Comparison of ENCODE assay signal across 10 cellular contexts in the genomic region with DNA sequence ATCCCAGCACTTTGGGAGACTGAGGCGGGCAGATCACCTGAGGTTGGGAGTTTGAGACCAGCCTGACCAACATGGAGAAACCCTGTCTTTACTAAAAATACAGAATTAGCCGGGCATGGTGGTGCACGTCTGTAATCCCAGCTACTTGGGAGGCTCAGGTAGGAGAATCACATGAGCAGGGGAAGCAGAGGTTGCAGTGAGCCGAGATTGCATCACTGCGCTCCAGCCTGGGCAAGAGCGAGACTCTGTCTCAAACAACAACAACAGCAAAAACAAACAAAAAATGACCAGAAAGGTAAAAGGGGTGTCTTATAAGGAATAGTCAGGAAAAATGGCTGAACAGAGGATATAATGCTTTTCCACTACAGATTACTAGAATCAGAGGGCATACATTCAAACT. TPM values are rescaled to one million over a fixed set of nuclear protein-coding genes. Genes with fewer than 3 reads are reported as not detected.
DNase-seq lines count a peak whose midpoint lies in the region; ATAC-seq, FAIRE-seq and TF ChIP-seq lines count a peak whose summit lies in the region.
"Not testable (repeated sequence)": the region's sequence is repeated elsewhere in the genome, so short reads cannot be mapped to it uniquely, and the experiment has no call there.
"Had no signal": no experiment of that assay in that cellular context is flagged by ENCODE, and none has a peak within 500 bp of the region (broad histone marks: within the 10 kb centered on the region; RNA-seq: fewer than 3 reads in every experiment).

No MANE protein-coding gene starts in this region.

- not testable (repeated sequence) for H3K4me3 Mint-ChIP-seq in CD8-positive, alpha-beta memory T cell; activated CD4-positive, alpha-beta T cell treated with anti-CD3 and anti-CD28 coated beads, Interleukin-2, amount 10 ng/mL, durations not matched to agents 24 days and 14 days; activated T-helper 2 cell treated with anti-CD3 and anti-CD28 coated beads, Interferon-gamma antibody, Interleukin-2, Interleukin-4, amounts not matched to agents 10 μg/mL and 5 μg/mL and 100 μg/mL, durations not matched to agents 14 hours and 24 hours and 36 hours (ENCODE audit: low read depth); glutamatergic neuron (ENCODE audit: unreplicated experiment); nephron progenitor cell; stimulated activated effector memory CD8-positive, alpha-beta T cell treated with anti-CD3 and anti-CD28 coated beads, Interleukin-12 subunit alpha, Interleukin-12 subunit beta, amount 100 ng/mL, for 72 hours

- BruUV-seq in K562 (replicated peaks; lab: Mats Ljungman, UMichigan): not testable (repeated sequence)

- H3K4me2 ChIP-seq in K562 (ENCODE audit: insufficient read depth, low read length): not testable (repeated sequence)

- not testable (repeated sequence) for TF ChIP-seq CTCF in WERI-Rb-1 (IDR thresholded peaks at IDR 0.05; ENCODE audit: low read depth, low read length); K562 (IDR thresholded peaks at IDR 0.05 in 2 of 3, conservative IDR thresholded peaks at IDR 0.05 in 1 of 3; ENCODE audit: insufficient read depth in 2 of 3, low read depth in 1 of 3, low read length in 3 of 3); glutamatergic neuron (IDR thresholded peaks at IDR 0.05; ENCODE audit: partially characterized antibody, unreplicated experiment); nephron progenitor cell (IDR thresholded peaks at IDR 0.05)

- TF ChIP-seq POLR2A in K562 (conservative IDR thresholded peaks at IDR 0.05): not testable (repeated sequence)

- H3K4me1 Mint-ChIP-seq in CD8-positive, alpha-beta memory T cell: peaks cover 21 to 30% (median 25%) of the 10 kb centered on the region in 3 donors
- peaks cover 17% of the 10 kb centered on the region for H3K4me1 Mint-ChIP-seq in activated CD4-positive, alpha-beta T cell treated with anti-CD3 and anti-CD28 coated beads, Interleukin-2, amount 10 ng/mL, durations not matched to agents 24 days and 14 days
- H3K4me1 Mint-ChIP-seq in activated T-helper 2 cell treated with anti-CD3 and anti-CD28 coated beads, Interferon-gamma antibody, Interleukin-2, Interleukin-4, amounts not matched to agents 10 μg/mL and 5 μg/mL and 100 μg/mL, durations not matched to agents 14 hours and 24 hours and 36 hours (ENCODE audit: low read depth): peaks cover 17% of the 10 kb centered on the region
- H3K4me1 Mint-ChIP-seq in glutamatergic neuron (ENCODE audit: low read depth, unreplicated experiment) (peaks cover 10% of the 10 kb centered on the region), nephron progenitor cell (peaks cover 26% of the 10 kb centered on the region)
- H3K4me1 Mint-ChIP-seq in stimulated activated effector memory CD8-positive, alpha-beta T cell treated with anti-CD3 and anti-CD28 coated beads, Interleukin-12 subunit alpha, Interleukin-12 subunit beta, amount 100 ng/mL, for 72 hours: peaks cover 20% of the 10 kb centered on the region

- not testable (repeated sequence) for H3K27ac ChIP-seq in CD8-positive, alpha-beta memory T cell (ENCODE audit: low read depth, low read length); K562 (ENCODE audit: extremely low read depth, low read depth, low read length)
- H3K27ac ChIP-seq in WERI-Rb-1: peak overlapping the region; percentile 28

- ATAC-seq in K562; stimulated activated effector memory CD8-positive, alpha-beta T cell treated with anti-CD3 and anti-CD28 coated beads, Interleukin-12 subunit alpha, Interleukin-12 subunit beta, amount 100 ng/mL, for 72 hours: not testable (repeated sequence)

- FAIRE-seq in K562 (lab: Jason Lieb, UNC): not testable (repeated sequence)

- 88% methylated on average over 6 of the region's 6 CpGs for WGBS in K562 (ENCODE audit: insufficient coverage, low coverage, missing lambda C conversion rate)

- H3K27ac Mint-ChIP-seq in CD8-positive, alpha-beta memory T cell: peak overlapping the region in 5 of 8 donors; percentile 27 to 69 (median 38)
- peak overlapping the region; percentile 21 for H3K27ac Mint-ChIP-seq in activated CD4-positive, alpha-beta T cell treated with anti-CD3 and anti-CD28 coated beads, Interleukin-2, amount 10 ng/mL, durations not matched to agents 24 days and 14 days
- H3K27ac Mint-ChIP-seq in activated T-helper 2 cell treated with anti-CD3 and anti-CD28 coated beads, Interferon-gamma antibody, Interleukin-2, Interleukin-4, amounts not matched to agents 10 μg/mL and 5 μg/mL and 100 μg/mL, durations not matched to agents 14 hours and 24 hours and 36 hours: peak overlapping the region; percentile 36
- H3K27ac Mint-ChIP-seq in glutamatergic neuron (ENCODE audit: unreplicated experiment) (peak overlapping the region; percentile 52), nephron progenitor cell (peak overlapping the region; percentile 36)
- H3K27ac Mint-ChIP-seq in stimulated activated effector memory CD8-positive, alpha-beta T cell treated with anti-CD3 and anti-CD28 coated beads, Interleukin-12 subunit alpha, Interleukin-12 subunit beta, amount 100 ng/mL, for 72 hours: peak overlapping the region; percentile 16

- CTCF ChIA-PET in CD8-positive, alpha-beta memory T cell (lab: Charles Lee): interaction anchor here (1.8 kb wide), 1 partner anchor 115 kb away, joined by 3 read pairs; the partner anchor contains the start of gene SMARCC2
- CTCF ChIA-PET in K562 (lab: Yijun Ruan, JAX; ENCODE audit: low intra/inter-chr PET ratio): not testable (repeated sequence)

- not testable (repeated sequence) for H4K20me1 ChIP-seq in K562 (replicated peaks; ENCODE audit: control insufficient read depth, insufficient read depth, low read length)

- H2AFZ ChIP-seq in K562 (ENCODE audit: low read depth, low read length): not testable (repeated sequence)

- not testable (repeated sequence) for H3K27me3 ChIP-seq in CD8-positive, alpha-beta memory T cell (ENCODE audit: insufficient read depth, low read length, poor library complexity, severe bottlenecking); WERI-Rb-1 (ENCODE audit: insufficient read depth, low read depth, severe bottlenecking); K562 (ENCODE audit: control insufficient read depth in 2 of 2, insufficient read depth in 2 of 2, low read length in 2 of 2)

- H3K27me3 Mint-ChIP-seq in CD8-positive, alpha-beta memory T cell; activated CD4-positive, alpha-beta T cell treated with anti-CD3 and anti-CD28 coated beads, Interleukin-2, amount 10 ng/mL, durations not matched to agents 24 days and 14 days; activated T-helper 2 cell treated with anti-CD3 and anti-CD28 coated beads, Interferon-gamma antibody, Interleukin-2, Interleukin-4, amounts not matched to agents 10 μg/mL and 5 μg/mL and 100 μg/mL, durations not matched to agents 14 hours and 24 hours and 36 hours (ENCODE audit: low read depth); glutamatergic neuron (ENCODE audit: unreplicated experiment); nephron progenitor cell (ENCODE audit: low read depth, poor library complexity): not testable (repeated sequence)

- TF ChIP-seq RAD21 in K562 (CRISPR knock-in tag; conservative IDR thresholded peaks at IDR 0.05 in 1 of 2, IDR thresholded peaks at IDR 0.05 in 1 of 2): not testable (repeated sequence)

- H3K36me3 ChIP-seq in CD8-positive, alpha-beta memory T cell (ENCODE audit: insufficient read depth, low read length): not testable (repeated sequence)
- H3K36me3 ChIP-seq in WERI-Rb-1 (peaks cover 44% of the 10 kb centered on the region), K562 (ENCODE audit: control insufficient read depth, insufficient read depth, low read length) (peaks cover 48% of the 10 kb centered on the region)

- intact Hi-C loops in activated CD4-positive, alpha-beta T cell treated with anti-CD3 and anti-CD28 coated beads, Interleukin-2, amount 10 ng/mL, durations not matched to agents 24 days and 14 days (cut with micrococcal nuclease); activated T-helper 2 cell treated with anti-CD3 and anti-CD28 coated beads, Interferon-gamma antibody, Interleukin-2, Interleukin-4, amounts not matched to agents 10 μg/mL and 5 μg/mL and 100 μg/mL, durations not matched to agents 14 hours and 24 hours and 36 hours (cut with micrococcal nuclease); K562 (cut with micrococcal nuclease): not testable (repeated sequence)

- not testable (repeated sequence) for H3K4me3 ChIP-seq in CD8-positive, alpha-beta memory T cell (ENCODE audit: low read length); WERI-Rb-1 (ENCODE audit: low read depth, low read length); K562

- not testable (repeated sequence) for H3K9me3 ChIP-seq in CD8-positive, alpha-beta memory T cell (ENCODE audit: low read length); WERI-Rb-1 (ENCODE audit: severe bottlenecking); K562 (replicated peaks; ENCODE audit: control insufficient read depth, insufficient read depth, low read depth, low read length)

- not testable (repeated sequence) for H3K79me2 ChIP-seq in K562 (ENCODE audit: control insufficient read depth, insufficient read depth, low read length)

- not testable (repeated sequence) for H3K9me1 ChIP-seq in K562 (ENCODE audit: control insufficient read depth, insufficient read depth, low read length)

- H3K36me3 Mint-ChIP-seq in CD8-positive, alpha-beta memory T cell: peaks cover 0 to 33% (median 1%) of the 10 kb centered on the region in 3 donors
- H3K36me3 Mint-ChIP-seq in activated CD4-positive, alpha-beta T cell treated with anti-CD3 and anti-CD28 coated beads, Interleukin-2, amount 10 ng/mL, durations not matched to agents 24 days and 14 days (ENCODE audit: low read depth): peaks cover 21% of the 10 kb centered on the region
- H3K36me3 Mint-ChIP-seq in activated T-helper 2 cell treated with anti-CD3 and anti-CD28 coated beads, Interferon-gamma antibody, Interleukin-2, Interleukin-4, amounts not matched to agents 10 μg/mL and 5 μg/mL and 100 μg/mL, durations not matched to agents 14 hours and 24 hours and 36 hours (ENCODE audit: low read depth): peaks cover 30% of the 10 kb centered on the region
- H3K36me3 Mint-ChIP-seq in glutamatergic neuron (ENCODE audit: unreplicated experiment): not testable (repeated sequence)
- H3K36me3 Mint-ChIP-seq in nephron progenitor cell (ENCODE audit: low read depth): peaks cover 28% of the 10 kb centered on the region
- peaks cover 79% of the 10 kb centered on the region for H3K36me3 Mint-ChIP-seq in stimulated activated effector memory CD8-positive, alpha-beta T cell treated with anti-CD3 and anti-CD28 coated beads, Interleukin-12 subunit alpha, Interleukin-12 subunit beta, amount 100 ng/mL, for 72 hours

- H3K4me1 ChIP-seq in CD8-positive, alpha-beta memory T cell (ENCODE audit: insufficient read depth, low read length): peaks cover 20% of the 10 kb centered on the region
- H3K4me1 ChIP-seq in K562 (replicated peaks in 1 of 2; ENCODE audit: control insufficient read depth in 2 of 2, insufficient read depth in 2 of 2, low read length in 2 of 2): peaks cover 13 to 17% of the 10 kb centered on the region in 2 experiments

- in situ Hi-C loops in K562 (cut with MboI): not testable (repeated sequence)

- not testable (repeated sequence) for DNase-seq in CD8-positive, alpha-beta memory T cell; WERI-Rb-1; activated CD4-positive, alpha-beta T cell treated with anti-CD3 and anti-CD28 coated beads, Interleukin-2, amount 10 ng/mL, durations not matched to agents 24 days and 14 days; activated T-helper 2 cell treated with anti-CD3 and anti-CD28 coated beads, Interferon-gamma antibody, Interleukin-2, Interleukin-4, amounts not matched to agents 10 μg/mL and 5 μg/mL and 100 μg/mL, durations not matched to agents 14 hours and 24 hours and 36 hours (ENCODE audit: low spot score); K562 (ENCODE audit: extremely low read depth in 1 of 4, low spot score in 3 of 4); glutamatergic neuron; nephron progenitor cell; stimulated activated effector memory CD8-positive, alpha-beta T cell treated with anti-CD3 and anti-CD28 coated beads, Interleukin-12 subunit alpha, Interleukin-12 subunit beta, amount 100 ng/mL, for 72 hours (ENCODE audit: low spot score in 2 of 2)

- not testable (repeated sequence) for TF ChIP-seq EP300 in K562 (IDR thresholded peaks at IDR 0.05; ENCODE audit: low read length)

- POLR2A ChIA-PET in CD8-positive, alpha-beta memory T cell (lab: Charles Lee): not testable (repeated sequence)
- POLR2A ChIA-PET in K562 (lab: Yijun Ruan, JAX): interaction anchor here (0.9 kb wide), 1 partner anchor 11 kb away, joined by 3 read pairs; the partner anchor contains the start of gene CNPY2

- not testable (repeated sequence) for H3K9ac ChIP-seq in K562 (ENCODE audit: insufficient read depth in 1 of 2, low read depth in 2 of 2, low read length in 2 of 2)

- H3K9me3 Mint-ChIP-seq in CD8-positive, alpha-beta memory T cell; activated CD4-positive, alpha-beta T cell treated with anti-CD3 and anti-CD28 coated beads, Interleukin-2, amount 10 ng/mL, durations not matched to agents 24 days and 14 days; activated T-helper 2 cell treated with anti-CD3 and anti-CD28 coated beads, Interferon-gamma antibody, Interleukin-2, Interleukin-4, amounts not matched to agents 10 μg/mL and 5 μg/mL and 100 μg/mL, durations not matched to agents 14 hours and 24 hours and 36 hours; glutamatergic neuron (ENCODE audit: unreplicated experiment); nephron progenitor cell; stimulated activated effector memory CD8-positive, alpha-beta T cell treated with anti-CD3 and anti-CD28 coated beads, Interleukin-12 subunit alpha, Interleukin-12 subunit beta, amount 100 ng/mL, for 72 hours: not testable (repeated sequence)

RNA-seq across cellular contexts. Expression of gene CS, which starts 4.7 kb away (rescaled TPM):
- 100 to 1,000 TPM; 279 to 286 TPM for total RNA-seq in CD8-positive, alpha-beta memory T cell
- 78.8 TPM for polyA plus RNA-seq in CD8-positive, alpha-beta memory T cell
- total RNA-seq in activated CD4-positive, alpha-beta T cell treated with anti-CD3 and anti-CD28 coated beads, Interleukin-2, amount 10 ng/mL, durations not matched to agents 24 days and 14 days: 311 and 317 TPM in 2 replicates
- total RNA-seq in activated T-helper 2 cell treated with anti-CD3 and anti-CD28 coated beads, Interferon-gamma antibody, Interleukin-2, Interleukin-4, amounts not matched to agents 10 μg/mL and 5 μg/mL and 100 μg/mL, durations not matched to agents 14 hours and 24 hours and 36 hours: 250 and 253 TPM in 2 replicates
- total RNA-seq in K562 (2011; cell fraction: chromatin; rRNA removed; ENCODE audit: low replicate concordance): 232 and 281 TPM in 2 replicates
- total RNA-seq in K562 (2011; cell fraction: nucleolus; rRNA removed): 149 and 156 TPM in 2 replicates
- total RNA-seq in K562 (2011; cell fraction: nucleoplasm; rRNA removed): 189 and 239 TPM in 2 replicates
- total RNA-seq in K562 (2014; rRNA removed): 103 and 130 TPM in 2 replicates
- 149 and 156 TPM in 2 replicates for total RNA-seq in K562 (2014; rRNA removed; fragmentation: Illumina TruSeq; extraction: Trizol)
- total RNA-seq in K562 (2015; rRNA removed; fragmentation: Illumina TruSeq; extraction: Trizol): 164 and 168 TPM in 2 replicates
- total RNA-seq in K562 (2021): 365 and 375 TPM in 2 replicates
- 107 and 183 TPM in 2 replicates for polyA plus RNA-seq in K562 (2011; rRNA removed)
- 101 and 152 TPM in 2 replicates for polyA plus RNA-seq in K562 (2011; cell fraction: cytosol; rRNA removed)
- polyA plus RNA-seq in K562 (2011; cell fraction: nucleus; rRNA removed): 173 and 189 TPM in 2 replicates
- polyA plus RNA-seq in K562 (2012): 183 and 226 TPM in 2 replicates
- polyA plus RNA-seq in K562 (2014; fragmentation: Illumina TruSeq; extraction: Trizol): 301 and 390 TPM in 2 replicates
- polyA plus RNA-seq in K562 (2014; fragmentation: Nextera tagmentation; extraction: Ambion mirVana): 100 to 1,000 TPM in 1 of 2 experiments, 10 to 100 TPM in 1; 99.9 to 239 TPM
- polyA plus RNA-seq in K562 (2014; rRNA removed): 109 and 122 TPM in 2 replicates
- 150 and 226 TPM in 2 replicates for polyA minus RNA-seq in K562 (2011; rRNA and poly(A)+ RNA removed)
- polyA minus RNA-seq in K562 (2011; cell fraction: cytosol; rRNA and poly(A)+ RNA removed): 315 and 351 TPM in 2 replicates
- 64.2 and 101 TPM in 2 replicates for polyA minus RNA-seq in K562 (2011; cell fraction: nucleus; rRNA and poly(A)+ RNA removed)
- 257 TPM for total RNA-seq in glutamatergic neuron (ENCODE audit: unreplicated experiment)

RNA-seq across cellular contexts. Expression of gene CNPY2, which starts 10.9 kb away (rescaled TPM):
- 100 to 1,000 TPM; 165 to 167 TPM for total RNA-seq in CD8-positive, alpha-beta memory T cell
- 188 TPM for polyA plus RNA-seq in CD8-positive, alpha-beta memory T cell
- 165 and 169 TPM in 2 replicates for total RNA-seq in activated CD4-positive, alpha-beta T cell treated with anti-CD3 and anti-CD28 coated beads, Interleukin-2, amount 10 ng/mL, durations not matched to agents 24 days and 14 days
- 160 and 165 TPM in 2 replicates for total RNA-seq in activated T-helper 2 cell treated with anti-CD3 and anti-CD28 coated beads, Interferon-gamma antibody, Interleukin-2, Interleukin-4, amounts not matched to agents 10 μg/mL and 5 μg/mL and 100 μg/mL, durations not matched to agents 14 hours and 24 hours and 36 hours
- 149 and 200 TPM in 2 replicates for total RNA-seq in K562 (2011; cell fraction: chromatin; rRNA removed; ENCODE audit: low replicate concordance)
- 156 TPM in 2 replicates for total RNA-seq in K562 (2011; cell fraction: nucleolus; rRNA removed)
- 170 and 172 TPM in 2 replicates for total RNA-seq in K562 (2011; cell fraction: nucleoplasm; rRNA removed)
- total RNA-seq in K562 (2014; rRNA removed) (92.1 and 99.8 TPM in 2 replicates), K562 (2014; rRNA removed; fragmentation: Illumina TruSeq; extraction: Trizol) (147 and 150 TPM in 2 replicates), K562 (2015; rRNA removed; fragmentation: Illumina TruSeq; extraction: Trizol) (134 and 138 TPM in 2 replicates), K562 (2021) (126 and 135 TPM in 2 replicates), glutamatergic neuron (ENCODE audit: unreplicated experiment) (141 TPM)
- polyA plus RNA-seq in K562 (2011; rRNA removed) (181 and 190 TPM in 2 replicates), K562 (2014; fragmentation: Illumina TruSeq; extraction: Trizol) (139 and 142 TPM in 2 replicates), K562 (2014; fragmentation: Nextera tagmentation; extraction: Ambion mirVana) (10 to 100 TPM; 33.8 to 45.0 TPM), K562 (2014; rRNA removed) (163 and 169 TPM in 2 replicates)
- polyA plus RNA-seq in K562 (2011; cell fraction: cytosol; rRNA removed): 120 and 165 TPM in 2 replicates
- polyA plus RNA-seq in K562 (2011; cell fraction: nucleus; rRNA removed): 78.9 and 103 TPM in 2 replicates
- polyA plus RNA-seq in K562 (2012): 118 and 164 TPM in 2 replicates
- 106 and 114 TPM in 2 replicates for polyA minus RNA-seq in K562 (2011; rRNA and poly(A)+ RNA removed)
- polyA minus RNA-seq in K562 (2011; cell fraction: cytosol; rRNA and poly(A)+ RNA removed): 30.3 and 31.9 TPM in 2 replicates
- polyA minus RNA-seq in K562 (2011; cell fraction: nucleus; rRNA and poly(A)+ RNA removed): 22.1 and 38.5 TPM in 2 replicates

RNA-seq across cellular contexts. Expression of gene PAN2, which starts 28.9 kb away (rescaled TPM):
- total RNA-seq in CD8-positive, alpha-beta memory T cell: 10 to 100 TPM; 36.6 to 40.4 TPM
- polyA plus RNA-seq in CD8-positive, alpha-beta memory T cell: 5.4 TPM
- total RNA-seq in activated CD4-positive, alpha-beta T cell treated with anti-CD3 and anti-CD28 coated beads, Interleukin-2, amount 10 ng/mL, durations not matched to agents 24 days and 14 days: 31.3 and 34.7 TPM in 2 replicates
- total RNA-seq in activated T-helper 2 cell treated with anti-CD3 and anti-CD28 coated beads, Interferon-gamma antibody, Interleukin-2, Interleukin-4, amounts not matched to agents 10 μg/mL and 5 μg/mL and 100 μg/mL, durations not matched to agents 14 hours and 24 hours and 36 hours: 28.7 and 28.9 TPM in 2 replicates
- 615 and 739 TPM in 2 replicates for total RNA-seq in K562 (2011; cell fraction: chromatin; rRNA removed; ENCODE audit: low replicate concordance)
- 296 and 318 TPM in 2 replicates for total RNA-seq in K562 (2011; cell fraction: nucleolus; rRNA removed)
- total RNA-seq in K562 (2011; cell fraction: nucleoplasm; rRNA removed): 263 and 299 TPM in 2 replicates
- total RNA-seq in K562 (2014; rRNA removed) (25.0 and 25.6 TPM in 2 replicates), K562 (2014; rRNA removed; fragmentation: Illumina TruSeq; extraction: Trizol) (25.9 and 26.0 TPM in 2 replicates), K562 (2015; rRNA removed; fragmentation: Illumina TruSeq; extraction: Trizol) (21.6 and 21.7 TPM in 2 replicates), K562 (2021) (40.2 and 51.4 TPM in 2 replicates), glutamatergic neuron (ENCODE audit: unreplicated experiment) (101 TPM)
- polyA plus RNA-seq in K562 (2011; rRNA removed) (66.1 and 134 TPM in 2 replicates), K562 (2014; fragmentation: Illumina TruSeq; extraction: Trizol) (29.1 and 35.3 TPM in 2 replicates), K562 (2014; fragmentation: Nextera tagmentation; extraction: Ambion mirVana) (10 to 100 TPM; 15.0 to 23.9 TPM), K562 (2014; rRNA removed) (39.4 and 65.2 TPM in 2 replicates)
- 22.2 and 36.4 TPM in 2 replicates for polyA plus RNA-seq in K562 (2011; cell fraction: cytosol; rRNA removed)
- 942 and 1,795 TPM in 2 replicates for polyA plus RNA-seq in K562 (2011; cell fraction: nucleus; rRNA removed)
- polyA plus RNA-seq in K562 (2012): 42.1 and 71.3 TPM in 2 replicates
- 27.5 and 64.2 TPM in 2 replicates for polyA minus RNA-seq in K562 (2011; rRNA and poly(A)+ RNA removed)
- polyA minus RNA-seq in K562 (2011; cell fraction: cytosol; rRNA and poly(A)+ RNA removed): 13.0 and 14.8 TPM in 2 replicates
- polyA minus RNA-seq in K562 (2011; cell fraction: nucleus; rRNA and poly(A)+ RNA removed): 98.8 and 223 TPM in 2 replicates

RNA-seq across cellular contexts. Expression of gene IL23A, which starts 33.8 kb away (rescaled TPM):
- 10 to 100 TPM; 26.9 to 29.6 TPM for total RNA-seq in CD8-positive, alpha-beta memory T cell
- polyA plus RNA-seq in CD8-positive, alpha-beta memory T cell: 26.4 TPM
- 36.0 and 36.9 TPM in 2 replicates for total RNA-seq in activated CD4-positive, alpha-beta T cell treated with anti-CD3 and anti-CD28 coated beads, Interleukin-2, amount 10 ng/mL, durations not matched to agents 24 days and 14 days
- 30.4 and 31.0 TPM in 2 replicates for total RNA-seq in activated T-helper 2 cell treated with anti-CD3 and anti-CD28 coated beads, Interferon-gamma antibody, Interleukin-2, Interleukin-4, amounts not matched to agents 10 μg/mL and 5 μg/mL and 100 μg/mL, durations not matched to agents 14 hours and 24 hours and 36 hours
- 5.8 and 7.7 TPM in 2 replicates for total RNA-seq in K562 (2011; cell fraction: chromatin; rRNA removed; ENCODE audit: low replicate concordance)
- total RNA-seq in K562 (2011; cell fraction: nucleolus; rRNA removed): 6.0 and 10.7 TPM in 2 replicates
- total RNA-seq in K562 (2011; cell fraction: nucleoplasm; rRNA removed): 8.4 and 11.0 TPM in 2 replicates
- total RNA-seq in K562 (2014; rRNA removed): 7.8 and 8.9 TPM in 2 replicates
- 9.0 and 9.1 TPM in 2 replicates for total RNA-seq in K562 (2014; rRNA removed; fragmentation: Illumina TruSeq; extraction: Trizol)
- total RNA-seq in K562 (2015; rRNA removed; fragmentation: Illumina TruSeq; extraction: Trizol): 9.1 TPM in 2 replicates
- total RNA-seq in K562 (2021): 9.6 and 12.5 TPM in 2 replicates
- 4.4 and 21.6 TPM in 2 replicates for polyA plus RNA-seq in K562 (2011; rRNA removed)
- polyA plus RNA-seq in K562 (2011; cell fraction: cytosol; rRNA removed): 9.3 and 22.4 TPM in 2 replicates
- polyA plus RNA-seq in K562 (2011; cell fraction: nucleus; rRNA removed): 18.8 and 49.0 TPM in 2 replicates
- 10.0 and 54.7 TPM in 2 replicates for polyA plus RNA-seq in K562 (2012)
- 20.1 and 22.5 TPM in 2 replicates for polyA plus RNA-seq in K562 (2014; fragmentation: Illumina TruSeq; extraction: Trizol)
- polyA plus RNA-seq in K562 (2014; fragmentation: Nextera tagmentation; extraction: Ambion mirVana): 10 to 100 TPM; 36.7 to 37.2 TPM
- polyA plus RNA-seq in K562 (2014; rRNA removed): 21.3 and 29.3 TPM in 2 replicates
- 0.98 and 2.3 TPM in 2 replicates for polyA minus RNA-seq in K562 (2011; rRNA and poly(A)+ RNA removed)
- polyA minus RNA-seq in K562 (2011; cell fraction: cytosol; rRNA and poly(A)+ RNA removed): 3.3 TPM in 1 of 2 replicates, not detected in the other
- polyA minus RNA-seq in K562 (2011; cell fraction: nucleus; rRNA and poly(A)+ RNA removed): 0.67 and 3.4 TPM in 2 replicates
- 0.42 TPM for total RNA-seq in glutamatergic neuron (ENCODE audit: unreplicated experiment)
- total RNA-seq: A673 had no signal
- polyA plus RNA-seq: AG04450 had no signal

RNA-seq across cellular contexts. Expression of gene COQ10A, which starts 38.1 kb away (rescaled TPM):
- total RNA-seq in CD8-positive, alpha-beta memory T cell: 10 to 100 TPM; 14.3 to 14.4 TPM
- 14.2 TPM for polyA plus RNA-seq in CD8-positive, alpha-beta memory T cell
- total RNA-seq in activated CD4-positive, alpha-beta T cell treated with anti-CD3 and anti-CD28 coated beads, Interleukin-2, amount 10 ng/mL, durations not matched to agents 24 days and 14 days: 17.0 TPM in 2 replicates
- 15.9 and 17.0 TPM in 2 replicates for total RNA-seq in activated T-helper 2 cell treated with anti-CD3 and anti-CD28 coated beads, Interferon-gamma antibody, Interleukin-2, Interleukin-4, amounts not matched to agents 10 μg/mL and 5 μg/mL and 100 μg/mL, durations not matched to agents 14 hours and 24 hours and 36 hours
- total RNA-seq in K562 (2011; cell fraction: chromatin; rRNA removed; ENCODE audit: low replicate concordance): 40.5 and 51.5 TPM in 2 replicates
- total RNA-seq in K562 (2011; cell fraction: nucleolus; rRNA removed): 39.9 and 41.2 TPM in 2 replicates
- total RNA-seq in K562 (2011; cell fraction: nucleoplasm; rRNA removed): 38.4 and 43.7 TPM in 2 replicates
- total RNA-seq in K562 (2014; rRNA removed) (11.3 and 14.3 TPM in 2 replicates), K562 (2014; rRNA removed; fragmentation: Illumina TruSeq; extraction: Trizol) (11.4 and 12.0 TPM in 2 replicates), K562 (2015; rRNA removed; fragmentation: Illumina TruSeq; extraction: Trizol) (10.0 and 11.0 TPM in 2 replicates), K562 (2021) (12.7 and 14.2 TPM in 2 replicates), glutamatergic neuron (ENCODE audit: unreplicated experiment) (18.9 TPM)
- polyA plus RNA-seq in K562 (2011; rRNA removed) (26.4 and 31.2 TPM in 2 replicates), K562 (2014; fragmentation: Illumina TruSeq; extraction: Trizol) (16.3 and 19.3 TPM in 2 replicates), K562 (2014; fragmentation: Nextera tagmentation; extraction: Ambion mirVana) (1 to 10 TPM; 3.1 to 5.7 TPM), K562 (2014; rRNA removed) (21.1 and 23.6 TPM in 2 replicates)
- polyA plus RNA-seq in K562 (2011; cell fraction: cytosol; rRNA removed): 19.6 and 35.7 TPM in 2 replicates
- 49.1 and 54.0 TPM in 2 replicates for polyA plus RNA-seq in K562 (2011; cell fraction: nucleus; rRNA removed)
- polyA plus RNA-seq in K562 (2012): 11.8 and 21.5 TPM in 2 replicates
- polyA minus RNA-seq in K562 (2011; rRNA and poly(A)+ RNA removed): 15.2 and 18.2 TPM in 2 replicates
- 5.1 and 7.4 TPM in 2 replicates for polyA minus RNA-seq in K562 (2011; cell fraction: cytosol; rRNA and poly(A)+ RNA removed)
- polyA minus RNA-seq in K562 (2011; cell fraction: nucleus; rRNA and poly(A)+ RNA removed): 7.7 and 12.7 TPM in 2 replicates
